In the genomic region with DNA sequence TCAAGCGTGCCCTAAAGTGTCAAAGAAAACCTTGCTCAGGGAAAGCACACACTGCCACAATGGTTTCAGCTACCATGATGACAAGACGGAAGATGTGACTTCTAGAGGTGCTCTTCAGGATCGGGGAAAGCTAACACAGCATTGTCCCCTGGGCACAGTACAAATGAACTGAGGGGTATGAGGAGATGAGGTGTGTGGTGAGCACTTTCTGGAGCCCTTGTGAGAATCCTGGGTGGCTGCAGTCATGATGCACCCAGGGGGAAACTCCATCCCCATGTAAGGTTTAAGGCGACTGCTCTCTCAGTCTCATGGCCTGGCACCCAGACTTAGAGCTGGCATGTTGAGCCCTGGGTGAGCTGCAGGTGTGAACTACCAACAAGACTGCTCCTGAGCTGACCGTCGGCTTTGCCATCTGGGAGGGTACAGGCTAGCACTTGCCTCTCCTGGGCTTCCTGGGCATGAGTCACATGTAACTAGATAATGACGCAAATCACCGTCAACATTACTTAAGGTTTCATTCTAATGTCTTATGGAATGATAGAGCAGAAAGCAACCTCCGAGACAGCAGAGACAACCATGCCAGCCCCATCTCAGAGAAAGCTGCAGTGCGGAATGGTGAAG, we compare ENCODE assay signal across 12 cellular contexts.
DNase-seq lines count a peak whose midpoint lies in the region; ATAC-seq and TF ChIP-seq lines count a peak whose summit lies in the region.
"Had no signal": no experiment of that assay in that cellular context is flagged by ENCODE, and none has a peak within 500 bp of the region (broad histone marks: within the 10 kb centered on the region; RNA-seq: fewer than 3 reads in every experiment).

No MANE protein-coding gene starts in this region.

- POLR2A ChIA-PET in CD8-positive, alpha-beta T cell (lab: Charles Lee) = no interaction called here

- peaks cover 34% of the 10 kb centered on the region for H3K4me1 ChIP-seq in CD8-positive, alpha-beta T cell (ENCODE audit: insufficient read depth, low read length)
- H3K4me1 ChIP-seq in psoas muscle (peaks cover 27% of the 10 kb centered on the region), BE2C (no peaks in the 10 kb centered on the region)
- H3K4me1 ChIP-seq: right atrium auricular region had no signal

- H3K27ac ChIP-seq in CD8-positive, alpha-beta T cell (ENCODE audit: low read depth, low read length) = no peak overlapping the region
- no peak overlapping the region for H3K27ac ChIP-seq in psoas muscle
- H3K27ac ChIP-seq: right atrium auricular region had no signal

- H3K36me3 Mint-ChIP-seq in CD8-positive, alpha-beta T cell = peaks cover 89% of the 10 kb centered on the region

- no peak for DNase-seq in CD8-positive, alpha-beta T cell
- DNase-seq in NCI-H69 (lab: John Stamatoyannopoulos, UW) (peak; percentile 39), choroid plexus epithelial cell (ENCODE audit: low read depth) (peak; percentile 86), psoas muscle (no peak), BE2C (no peak), NK-92 (lab: John Stamatoyannopoulos, UW; ENCODE audit: unreplicated experiment) (no peak), NCI-H526 (lab: John Stamatoyannopoulos, UW) (no peak)
- no peak for DNase-seq in effector CD8-positive, alpha-beta T cell (lab: John Stamatoyannopoulos, UW)
- DNase-seq: activated CD8-positive, alpha-beta T cell treated with anti-CD3 and anti-CD28 coated beads for 36 hours; NCI-H774 had no signal

- peaks cover 80% of the 10 kb centered on the region for H3K4me1 Mint-ChIP-seq in CD8-positive, alpha-beta T cell (ENCODE audit: low read depth)

- no peak overlapping the region for H3K4me3 ChIP-seq in CD8-positive, alpha-beta T cell (ENCODE audit: low read depth, low read length)
- H3K4me3 ChIP-seq in choroid plexus epithelial cell (ENCODE audit: low read depth, low read length) (no peak overlapping the region), psoas muscle (no peak overlapping the region), BE2C (ENCODE audit: low read depth, low read length) (no peak overlapping the region)
- H3K4me3 ChIP-seq: right atrium auricular region had no signal

- peak overlapping the region; percentile 37 for H3K27ac Mint-ChIP-seq in CD8-positive, alpha-beta T cell
- H3K27ac Mint-ChIP-seq: activated CD8-positive, alpha-beta T cell treated with anti-CD3 and anti-CD28 coated beads for 36 hours; activated naive CD4-positive, alpha-beta T cell treated with anti-CD3 and anti-CD28 coated beads, Interleukin-2, amount 50 U/mL, for 72 hours had no signal

- no peak for TF ChIP-seq CTCF in CD8-positive, alpha-beta T cell (IDR thresholded peaks at IDR 0.05)
- TF ChIP-seq CTCF in choroid plexus epithelial cell (conservative IDR thresholded peaks at IDR 0.05; ENCODE audit: low read depth, low read length) = no peak
- TF ChIP-seq CTCF in psoas muscle (IDR thresholded peaks at IDR 0.05) = no peak
- no peak for TF ChIP-seq CTCF in BE2C (IDR thresholded peaks at IDR 0.05; ENCODE audit: low read depth, low read length)

- intact Hi-C loops in CD8-positive, alpha-beta T cell (cut with DNase I, micrococcal nuclease) = no loop called here
- intact Hi-C loops in psoas muscle (cut with DNase I) = no loop called here

- H3K9me3 Mint-ChIP-seq in CD8-positive, alpha-beta T cell = no peaks in the 10 kb centered on the region
- H3K9me3 Mint-ChIP-seq: activated CD8-positive, alpha-beta T cell treated with anti-CD3 and anti-CD28 coated beads for 36 hours; activated naive CD4-positive, alpha-beta T cell treated with anti-CD3 and anti-CD28 coated beads, Interleukin-2, amount 50 U/mL, for 72 hours had no signal

- H3K27me3 ChIP-seq in CD8-positive, alpha-beta T cell (ENCODE audit: insufficient read depth, low read length) = no peaks in the 10 kb centered on the region
- H3K27me3 ChIP-seq in psoas muscle (ENCODE audit: insufficient read depth in 3 of 3, low read length in 2 of 3) = no peaks in the 10 kb centered on the region
- H3K27me3 ChIP-seq in BE2C = 0 out of 2 replicates have a peak, but pooled peaks cover 2% of the 10 kb centered on the region
- H3K27me3 ChIP-seq: right atrium auricular region had no signal

- peaks cover 16% of the 10 kb centered on the region for H3K36me3 ChIP-seq in CD8-positive, alpha-beta T cell (ENCODE audit: insufficient read depth, low read length)
- H3K36me3 ChIP-seq in psoas muscle (ENCODE audit: insufficient read depth in 1 of 2, low read depth in 1 of 2) (peaks cover 6 to 86% of the 10 kb centered on the region in 2 donors), BE2C (no peaks in the 10 kb centered on the region)
- H3K36me3 ChIP-seq: right atrium auricular region had no signal

- WGBS in psoas muscle, 3 donors = 93 to 96% (median 95%) methylated on average over 10 of the region's 10 CpGs

- CTCF ChIA-PET in CD8-positive, alpha-beta T cell (lab: Charles Lee) = interaction anchor here (1.3 kb wide), 1 partner anchor 12 kb away, joined by 4 read pairs; no protein-coding TSS in a partner anchor

- H3K27me3 Mint-ChIP-seq in CD8-positive, alpha-beta T cell (ENCODE audit: low read depth) = no peaks in the 10 kb centered on the region
- H3K27me3 Mint-ChIP-seq: activated CD8-positive, alpha-beta T cell treated with anti-CD3 and anti-CD28 coated beads for 36 hours had no signal

- no peak overlapping the region for H3K4me3 Mint-ChIP-seq in CD8-positive, alpha-beta T cell
- H3K4me3 Mint-ChIP-seq: activated CD8-positive, alpha-beta T cell treated with anti-CD3 and anti-CD28 coated beads for 36 hours had no signal

- H3K9me3 ChIP-seq in CD8-positive, alpha-beta T cell (ENCODE audit: low read length) = no peaks in the 10 kb centered on the region
- no peaks in the 10 kb centered on the region for H3K9me3 ChIP-seq in psoas muscle
- no peaks in the 10 kb centered on the region for H3K9me3 ChIP-seq in BE2C
- H3K9me3 ChIP-seq: right atrium auricular region had no signal

- ATAC-seq in CD8-positive, alpha-beta T cell = no peak
- ATAC-seq in psoas muscle = peak in 3 of 4 donors; percentile 36 to 54 (median 44)
- ATAC-seq: activated CD8-positive, alpha-beta T cell treated with anti-CD3 and anti-CD28 coated beads for 36 hours; activated naive CD4-positive, alpha-beta T cell treated with anti-CD3 and anti-CD28 coated beads, Interleukin-2, amount 50 U/mL, for 72 hours had no signal

Comparison
In these comparisons a context has a peak if more than half of its experiments do, and no peak if none do; other contexts are left out.
1. DNase-seq: peak in NCI-H69 (single experiment) and choroid plexus epithelial cell (single experiment); none in CD8-positive, alpha-beta T cell (0 of 7), psoas muscle (0 of 2), BE2C (single experiment), NK-92 (single experiment), effector CD8-positive, alpha-beta T cell (single experiment) and NCI-H526 (0 of 2).